In genomic region chr10:45452743-45453452, GRCh38 we compare ENCODE assay signal across 1 cellular context.
TF ChIP-seq lines count a peak whose summit lies in the region.

No MANE protein-coding gene starts in this region.

TF ChIP-seq in K562, 482 proteins besides CTCF, POLR2A, EP300 and RAD21 (continued from another document):
- TF ChIP-seq, protein P1, sequence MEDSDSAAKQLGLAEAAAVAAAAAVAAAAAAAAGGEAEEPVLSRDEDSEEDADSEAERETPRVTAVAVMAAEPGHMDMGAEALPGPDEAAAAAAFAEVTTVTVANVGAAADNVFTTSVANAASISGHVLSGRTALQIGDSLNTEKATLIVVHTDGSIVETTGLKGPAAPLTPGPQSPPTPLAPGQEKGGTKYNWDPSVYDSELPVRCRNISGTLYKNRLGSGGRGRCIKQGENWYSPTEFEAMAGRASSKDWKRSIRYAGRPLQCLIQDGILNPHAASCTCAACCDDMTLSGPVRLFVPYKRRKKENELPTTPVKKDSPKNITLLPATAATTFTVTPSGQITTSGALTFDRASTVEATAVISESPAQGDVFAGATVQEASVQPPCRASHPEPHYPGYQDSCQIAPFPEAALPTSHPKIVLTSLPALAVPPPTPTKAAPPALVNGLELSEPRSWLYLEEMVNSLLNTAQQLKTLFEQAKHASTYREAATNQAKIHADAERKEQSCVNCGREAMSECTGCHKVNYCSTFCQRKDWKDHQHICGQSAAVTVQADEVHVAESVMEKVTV (CRISPR knock-in tag; IDR thresholded peaks at IDR 0.05): no peak
- TF ChIP-seq ZNF124 (CRISPR knock-in tag; IDR thresholded peaks at IDR 0.05) (no peak), YBX1 (IDR thresholded peaks at IDR 0.05) (no peak), PREB (CRISPR knock-in tag; IDR thresholded peaks at IDR 0.05) (no peak), BHLHE40 (IDR thresholded peaks at IDR 0.05; ENCODE audit: low read length) (no peak)
- TF ChIP-seq, protein P2, sequence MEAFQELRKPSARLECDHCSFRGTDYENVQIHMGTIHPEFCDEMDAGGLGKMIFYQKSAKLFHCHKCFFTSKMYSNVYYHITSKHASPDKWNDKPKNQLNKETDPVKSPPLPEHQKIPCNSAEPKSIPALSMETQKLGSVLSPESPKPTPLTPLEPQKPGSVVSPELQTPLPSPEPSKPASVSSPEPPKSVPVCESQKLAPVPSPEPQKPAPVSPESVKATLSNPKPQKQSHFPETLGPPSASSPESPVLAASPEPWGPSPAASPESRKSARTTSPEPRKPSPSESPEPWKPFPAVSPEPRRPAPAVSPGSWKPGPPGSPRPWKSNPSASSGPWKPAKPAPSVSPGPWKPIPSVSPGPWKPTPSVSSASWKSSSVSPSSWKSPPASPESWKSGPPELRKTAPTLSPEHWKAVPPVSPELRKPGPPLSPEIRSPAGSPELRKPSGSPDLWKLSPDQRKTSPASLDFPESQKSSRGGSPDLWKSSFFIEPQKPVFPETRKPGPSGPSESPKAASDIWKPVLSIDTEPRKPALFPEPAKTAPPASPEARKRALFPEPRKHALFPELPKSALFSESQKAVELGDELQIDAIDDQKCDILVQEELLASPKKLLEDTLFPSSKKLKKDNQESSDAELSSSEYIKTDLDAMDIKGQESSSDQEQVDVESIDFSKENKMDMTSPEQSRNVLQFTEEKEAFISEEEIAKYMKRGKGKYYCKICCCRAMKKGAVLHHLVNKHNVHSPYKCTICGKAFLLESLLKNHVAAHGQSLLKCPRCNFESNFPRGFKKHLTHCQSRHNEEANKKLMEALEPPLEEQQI (IDR thresholded peaks at IDR 0.05): no peak
- TF ChIP-seq, protein P3, sequence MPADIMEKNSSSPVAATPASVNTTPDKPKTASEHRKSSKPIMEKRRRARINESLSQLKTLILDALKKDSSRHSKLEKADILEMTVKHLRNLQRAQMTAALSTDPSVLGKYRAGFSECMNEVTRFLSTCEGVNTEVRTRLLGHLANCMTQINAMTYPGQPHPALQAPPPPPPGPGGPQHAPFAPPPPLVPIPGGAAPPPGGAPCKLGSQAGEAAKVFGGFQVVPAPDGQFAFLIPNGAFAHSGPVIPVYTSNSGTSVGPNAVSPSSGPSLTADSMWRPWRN (IDR thresholded peaks at IDR 0.05; ENCODE audit: low read depth): no peak
- TF ChIP-seq, protein P4, sequence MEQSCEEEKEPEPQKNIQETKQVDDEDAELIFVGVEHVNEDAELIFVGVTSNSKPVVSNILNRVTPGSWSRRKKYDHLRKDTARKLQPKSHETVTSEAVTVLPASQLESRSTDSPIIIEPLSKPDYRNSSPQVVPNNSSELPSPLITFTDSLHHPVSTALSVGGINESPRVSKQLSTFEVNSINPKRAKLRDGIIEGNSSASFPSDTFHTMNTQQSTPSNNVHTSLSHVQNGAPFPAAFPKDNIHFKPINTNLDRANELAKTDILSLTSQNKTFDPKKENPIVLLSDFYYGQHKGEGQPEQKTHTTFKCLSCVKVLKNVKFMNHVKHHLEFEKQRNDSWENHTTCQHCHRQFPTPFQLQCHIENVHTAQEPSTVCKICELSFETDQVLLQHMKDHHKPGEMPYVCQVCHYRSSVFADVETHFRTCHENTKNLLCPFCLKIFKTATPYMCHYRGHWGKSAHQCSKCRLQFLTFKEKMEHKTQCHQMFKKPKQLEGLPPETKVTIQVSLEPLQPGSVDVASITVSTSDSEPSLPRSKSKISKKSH (CRISPR knock-in tag; IDR thresholded peaks at IDR 0.05): no peak
